Comparison of ENCODE assay signal across 1 cellular context in the genomic region with DNA sequence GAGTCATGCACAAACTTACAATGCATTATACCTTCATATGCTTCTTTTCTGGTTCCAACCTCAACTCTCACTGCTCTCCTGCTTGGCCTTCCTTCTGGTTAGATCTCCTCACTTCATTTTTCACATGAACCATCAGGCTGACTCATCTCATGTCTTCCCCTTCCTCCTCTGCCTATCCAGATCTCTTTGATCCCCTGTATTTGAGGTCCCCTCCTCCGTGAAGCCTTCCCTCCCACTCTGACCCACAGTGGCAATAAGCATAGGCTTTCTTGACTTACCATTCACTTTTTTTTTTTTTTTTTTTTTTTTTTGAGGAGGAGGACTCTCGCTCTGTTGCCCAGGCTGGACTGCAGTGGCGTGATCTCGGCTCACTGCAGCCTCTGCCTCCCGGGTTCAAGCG.
TF ChIP-seq lines count a peak whose summit lies in the region.

No MANE protein-coding gene starts in this region.

TF ChIP-seq in K562, 482 proteins besides CTCF, POLR2A, EP300 and RAD21:
- 0 out of 2 replicates have a peak, but pooled peaks have one; percentile 20 for TF ChIP-seq EGR1 (conservative IDR thresholded peaks at IDR 0.05)
- peak; percentile 81 for TF ChIP-seq ZFP36 (IDR thresholded peaks at IDR 0.05; ENCODE audit: low read depth, low read length, partially characterized antibody)
- TF ChIP-seq SFPQ (IDR thresholded peaks at IDR 0.05; ENCODE audit: low read depth, low read length) = no peak
